Comparison of ENCODE assay signal across 12 cellular contexts in the genomic region with DNA sequence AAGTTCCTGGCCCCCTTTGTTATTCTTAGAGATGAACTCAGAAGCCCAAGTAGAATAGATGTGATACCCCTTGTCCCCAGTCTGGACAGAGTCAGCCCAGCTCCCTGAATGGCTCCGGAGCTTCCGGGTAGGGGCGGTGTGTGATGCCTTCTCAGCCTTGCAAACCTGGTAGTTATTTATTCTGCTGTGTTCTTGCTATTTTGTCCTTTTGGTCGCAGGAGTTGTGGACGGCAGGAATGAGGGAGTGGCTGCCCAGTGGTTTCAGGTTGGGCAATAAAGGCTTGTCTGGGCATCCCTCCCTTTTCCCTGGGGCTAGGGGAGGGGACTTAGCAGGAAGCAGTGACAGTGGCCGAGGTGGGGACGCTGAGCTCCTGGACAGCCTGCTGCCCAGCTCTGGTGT. TPM values are rescaled to one million over a fixed set of nuclear protein-coding genes. Genes with fewer than 3 reads are reported as not detected.
DNase-seq lines count a peak whose midpoint lies in the region; ATAC-seq, FAIRE-seq and TF ChIP-seq lines count a peak whose summit lies in the region.
"Had no signal": no experiment of that assay in that cellular context is flagged by ENCODE, and none has a peak within 500 bp of the region (broad histone marks: within the 10 kb centered on the region; RNA-seq: fewer than 3 reads in every experiment).

No MANE protein-coding gene starts in this region.

- no peak overlapping the region for H3K4ac ChIP-seq in H1 (replicated peaks; ENCODE audit: insufficient read length, low read depth, low read length)

- no peak overlapping the region for H3K27ac ChIP-seq in H1 (ENCODE audit: low read depth, low read length)

- DNase-seq in BJ (ENCODE audit: low read depth): peak; percentile 42
- DNase-seq in HuH-7.5 (ENCODE audit: low spot score): peak; percentile 51
- no peak for DNase-seq in H1 (ENCODE audit: low read depth in 1 of 2, low spot score in 2 of 2)
- DNase-seq in naive thymus-derived CD8-positive, alpha-beta T cell: peak in 1 of 10 donors; percentile 37
- DNase-seq in NCI-H2081 (lab: John Stamatoyannopoulos, UW): no peak
- no peak for DNase-seq in activated CD4-positive, alpha-beta memory T cell treated with anti-CD3 and anti-CD28 coated beads for 36 hours
- DNase-seq: kidney glomerular epithelial cell, NCI-H226, T-helper 9 cell had no signal

- POLR2A ChIA-PET in BJ (lab: Charles Lee) (no interaction called here), H1 (lab: Charles Lee; ENCODE audit: partially characterized antibody) (interaction anchor here (1.1 to 2.2 kb wide), 5 partner anchors 8 to 451 kb away, joined by 3 to 9 read pairs (median 3); partner anchors contain the start of gene MECR)
- POLR2A ChIA-PET in naive thymus-derived CD8-positive, alpha-beta T cell (lab: Charles Lee): no interaction called here
- POLR2A ChIA-PET in activated CD4-positive, alpha-beta memory T cell treated with anti-CD3 and anti-CD28 coated beads for 36 hours (lab: Charles Lee): no interaction called here

- H3K14ac ChIP-seq in H1 (ENCODE audit: insufficient read length): no peak overlapping the region

- H3K4me1 Mint-ChIP-seq in naive thymus-derived CD8-positive, alpha-beta T cell: peaks cover 10 to 20% (median 18%) of the 10 kb centered on the region in 4 donors
- H3K4me1 Mint-ChIP-seq in activated CD4-positive, alpha-beta memory T cell treated with anti-CD3 and anti-CD28 coated beads for 36 hours (ENCODE audit: low read depth): peaks cover 14% of the 10 kb centered on the region

- H3K18ac ChIP-seq in H1 (ENCODE audit: extremely low read depth, low read length): 0 out of 2 replicates have a peak overlapping the region, but pooled peaks have one; percentile 62

- H2BK120ac ChIP-seq in H1 (replicated peaks; ENCODE audit: low read depth, low read length): no peak overlapping the region

- no peak overlapping the region for H3K56ac ChIP-seq in H1 (replicated peaks; ENCODE audit: insufficient read length, low read depth, low read length)

- no peak overlapping the region for H3K27ac Mint-ChIP-seq in naive thymus-derived CD8-positive, alpha-beta T cell
- no peak overlapping the region for H3K27ac Mint-ChIP-seq in activated CD4-positive, alpha-beta memory T cell treated with anti-CD3 and anti-CD28 coated beads for 36 hours
- H3K27ac Mint-ChIP-seq: stimulated activated naive CD8-positive, alpha-beta T cell treated with anti-CD3 and anti-CD28 coated beads, Interleukin-15, Interleukin-2, amounts not matched to agents 100 ng/mL and 50 ng/mL, for 24 hours had no signal

- intact Hi-C loops in activated CD4-positive, alpha-beta memory T cell treated with anti-CD3 and anti-CD28 coated beads for 36 hours (cut with micrococcal nuclease): loop anchor here (5.0 kb wide), 2 partner anchors 613 to 993 kb away; no protein-coding TSS in a partner anchor

- H3K9ac ChIP-seq in H1 (replicated peaks in 1 of 4; ENCODE audit: extremely low read depth in 1 of 4, low read depth in 3 of 4, low read length in 3 of 4): no peak overlapping the region

- H3K27me3 ChIP-seq in BJ (ENCODE audit: control insufficient read depth, insufficient read depth, low read length) (no peaks in the 10 kb centered on the region), H1 (replicated peaks in 1 of 4; ENCODE audit: control insufficient read depth in 3 of 4, extremely low read depth in 1 of 4, insufficient read depth in 3 of 4, low read length in 3 of 4) (peaks cover 13 to 34% (median 29%) of the 10 kb centered on the region in 4 experiments)

- H4K5ac ChIP-seq in H1 (ENCODE audit: insufficient read length, low read depth, low read length): no peak overlapping the region

- ATAC-seq in naive thymus-derived CD8-positive, alpha-beta T cell: no peak
- ATAC-seq in GM21515 (IDR thresholded peaks at IDR 0.05; ENCODE audit: unreplicated experiment) (no peak), HG02870 (IDR thresholded peaks at IDR 0.05; ENCODE audit: unreplicated experiment) (no peak)

- H3K23ac ChIP-seq in H1 (ENCODE audit: insufficient read length): no peak overlapping the region

- H2BK5ac ChIP-seq in H1 (ENCODE audit: low read depth, low read length): peak overlapping the region; percentile 36; the same call in 1 of the 2 replicates

- TF ChIP-seq POLR2A in H1 (IDR thresholded peaks at IDR 0.05; ENCODE audit: control extremely low read depth in 1 of 2, low read depth in 2 of 2, low read length in 2 of 2): no peak

- no peaks in the 10 kb centered on the region for H3K9me3 Mint-ChIP-seq in naive thymus-derived CD8-positive, alpha-beta T cell
- no peaks in the 10 kb centered on the region for H3K9me3 Mint-ChIP-seq in activated CD4-positive, alpha-beta memory T cell treated with anti-CD3 and anti-CD28 coated beads for 36 hours
- H3K9me3 Mint-ChIP-seq: stimulated activated naive CD8-positive, alpha-beta T cell treated with anti-CD3 and anti-CD28 coated beads, Interleukin-15, Interleukin-2, amounts not matched to agents 100 ng/mL and 50 ng/mL, for 24 hours had no signal

- H4K8ac ChIP-seq in H1 (ENCODE audit: extremely low read depth, insufficient read depth, low read length): no peak overlapping the region

- H2AK5ac ChIP-seq in H1 (ENCODE audit: low read depth, low read length): no peak overlapping the region

- no peak for FAIRE-seq in H1 (lab: Jason Lieb, UNC)

- CTCF ChIA-PET in BJ (lab: Yijun Ruan, JAX): interaction anchor here (0.6 to 2.5 kb wide), 11 partner anchors 19 to 1469 kb away, joined by 3 to 11 read pairs (median 3); no protein-coding TSS in a partner anchor
- CTCF ChIA-PET in H1 (lab: Charles Lee; ENCODE audit: partially characterized antibody): interaction anchor here (0.8 to 12.3 kb wide), 32 partner anchors 8 to 682 kb away, joined by 3 to 113 read pairs (median 6); partner anchors contain the start of gene MECR
- CTCF ChIA-PET in activated CD4-positive, alpha-beta memory T cell treated with anti-CD3 and anti-CD28 coated beads for 36 hours (lab: Charles Lee): interaction anchor here (0.6 to 1.4 kb wide), 4 partner anchors 8 to 1141 kb away, joined by 3 to 5 read pairs (median 3); partner anchors contain the start of gene MECR

- H3K23me2 ChIP-seq in H1 (ENCODE audit: low read depth, low read length): peaks cover 21% of the 10 kb centered on the region

- H3K36me3 Mint-ChIP-seq in naive thymus-derived CD8-positive, alpha-beta T cell: peaks cover 0 to 7% (median 0%) of the 10 kb centered on the region in 3 donors
- peaks cover 4% of the 10 kb centered on the region for H3K36me3 Mint-ChIP-seq in activated CD4-positive, alpha-beta memory T cell treated with anti-CD3 and anti-CD28 coated beads for 36 hours

- peak overlapping the region; percentile 75; the same call in 1 of the 2 replicates for H2BK20ac ChIP-seq in H1 (ENCODE audit: low read length)

- H4K91ac ChIP-seq in H1 (replicated peaks; ENCODE audit: insufficient read length, low read length): no peak overlapping the region

- no peak overlapping the region for H2AFZ ChIP-seq in H1 (ENCODE audit: low read length)

- H3K4me3 Mint-ChIP-seq in naive thymus-derived CD8-positive, alpha-beta T cell: peak overlapping the region in 9 of 10 donors; percentile 77 to 86 (median 80)
- no peak overlapping the region for H3K4me3 Mint-ChIP-seq in activated CD4-positive, alpha-beta memory T cell treated with anti-CD3 and anti-CD28 coated beads for 36 hours

- TF ChIP-seq CTCF in BJ (IDR thresholded peaks at IDR 0.05; ENCODE audit: insufficient read depth, low read depth, low read length) (no peak), H1 (IDR thresholded peaks at IDR 0.05; ENCODE audit: control extremely low read depth in 1 of 3, insufficient read depth in 1 of 3, low read depth in 1 of 3, low read length in 3 of 3) (no peak)

- no peak for TF ChIP-seq RAD21 in H1 (IDR thresholded peaks at IDR 0.05 in 1 of 2, conservative IDR thresholded peaks at IDR 0.05 in 1 of 2; ENCODE audit: low read depth in 2 of 2, low read length in 2 of 2)

- H3K4me3 ChIP-seq in BJ (ENCODE audit: low read depth, low read length) (no peak overlapping the region), H1 (ENCODE audit: extremely low read depth in 1 of 4, insufficient read depth in 2 of 4, low read depth in 3 of 4, low read length in 4 of 4) (no peak overlapping the region)

- H3K79me2 ChIP-seq in H1 (ENCODE audit: control insufficient read depth in 1 of 2, insufficient read depth in 2 of 2, low read length in 2 of 2): no peaks in the 10 kb centered on the region; a peak in 1 of 4 replicates

- no peak for TF ChIP-seq EP300 in H1 (IDR thresholded peaks at IDR 0.05; ENCODE audit: borderline replicate concordance in 1 of 2, low read depth in 2 of 2, low read length in 2 of 2)

- H2BK12ac ChIP-seq in H1 (ENCODE audit: low read depth, low read length): peak overlapping the region; percentile 53; the same call in 1 of the 2 replicates

- peak overlapping the region; percentile 95 to 100; a peak in 1 of 4 replicates for H3K4me2 ChIP-seq in H1 (ENCODE audit: insufficient read depth in 1 of 2, low read depth in 2 of 2, low read length in 2 of 2)

- peaks cover 10 to 36% (median 24%) of the 10 kb centered on the region in 4 experiments for H3K4me1 ChIP-seq in H1 (replicated peaks in 1 of 4; ENCODE audit: control insufficient read depth in 3 of 4, insufficient read depth in 4 of 4, low read length in 3 of 4)

- WGBS in H1 (ENCODE audit: extremely low coverage in 1 of 2, insufficient coverage in 1 of 2, insufficient read length in 1 of 2, insufficient replicate concordance in 2 of 2, low coverage in 1 of 2, low lambda C conversion rate in 2 of 2, missing lambda C conversion rate in 1 of 2), 2 experiments: 74% methylated on average over 7 of the region's 7 CpGs; no CpG with 5 or more reads in 1 of the 2 experiments

- no peaks in the 10 kb centered on the region for H3K36me3 ChIP-seq in BJ (ENCODE audit: control insufficient read depth, insufficient read depth, low read length)
- no peaks in the 10 kb centered on the region; a peak in 1 of 8 replicates for H3K36me3 ChIP-seq in H1 (ENCODE audit: control insufficient read depth in 2 of 4, insufficient read depth in 4 of 4, low read length in 3 of 4)

- peaks cover 34 to 60% (median 43%) of the 10 kb centered on the region in 5 donors for H3K27me3 Mint-ChIP-seq in naive thymus-derived CD8-positive, alpha-beta T cell
- H3K27me3 Mint-ChIP-seq in activated CD4-positive, alpha-beta memory T cell treated with anti-CD3 and anti-CD28 coated beads for 36 hours: peaks cover 50% of the 10 kb centered on the region

- H2BK15ac ChIP-seq in H1 (ENCODE audit: low read length): peak overlapping the region; percentile 93; the same call in 1 of the 2 replicates

- peaks cover 0 to 8% of the 10 kb centered on the region in 2 experiments for H4K20me1 ChIP-seq in H1 (replicated peaks in 1 of 2; ENCODE audit: control insufficient read depth in 1 of 2, insufficient read depth in 2 of 2, low read length in 2 of 2)

- no peaks in the 10 kb centered on the region for H3K9me3 ChIP-seq in H1 (ENCODE audit: insufficient read depth in 2 of 2, low read depth in 1 of 2, low read length in 1 of 2)

- peaks cover 4% of the 10 kb centered on the region; the same call in 1 of the 2 replicates for H3K79me1 ChIP-seq in H1 (ENCODE audit: low read depth, low read length)

RNA-seq across cellular contexts. Expression of gene PTPRU, which starts 2.8 kb away (rescaled TPM):
- polyA plus RNA-seq in BJ (2011; rRNA removed) (12.8 and 19.8 TPM in 2 replicates), H1 (2011; rRNA removed) (33.8 and 57.0 TPM in 2 replicates)
- 20.9 and 26.4 TPM in 2 replicates for polyA minus RNA-seq in BJ (2011; rRNA and poly(A)+ RNA removed)
- total RNA-seq in H1 (2021; fragmentation: NEBNext Ultra II Directional; extraction: Animal tissue kit (Norgen Biotek cat#: 25700)): 41.8 and 55.3 TPM in 2 replicates
- polyA plus RNA-seq in H1 (2011; cell fraction: cytosol; rRNA removed): 41.3 TPM
- 84.9 TPM for polyA plus RNA-seq in H1 (2011; cell fraction: nucleus; rRNA removed)
- 23.1 to 40.3 TPM (median 37.9 TPM) in 4 replicates for polyA plus RNA-seq in H1 (2012, experiment 1 of 2)
- 38.4 TPM for polyA plus RNA-seq in H1 (2012, experiment 2 of 2)
- 29.7 TPM for polyA plus RNA-seq in H1 (2013, experiment 1 of 2)
- 33.1 TPM for polyA plus RNA-seq in H1 (2013, experiment 2 of 2)
- polyA minus RNA-seq in H1 (2011; rRNA and poly(A)+ RNA removed): 39.2 and 41.2 TPM in 2 replicates
- 79.9 TPM for polyA minus RNA-seq in H1 (2011; cell fraction: cytosol; rRNA and poly(A)+ RNA removed)
- polyA minus RNA-seq in H1 (2011; cell fraction: nucleus; rRNA and poly(A)+ RNA removed): 57.9 TPM
- not detected for total RNA-seq in naive thymus-derived CD8-positive, alpha-beta T cell
- polyA plus RNA-seq in naive thymus-derived CD8-positive, alpha-beta T cell: under 1 TPM in 1 of 3 donors, not detected in 2; 0.54 TPM
- total RNA-seq in activated CD4-positive, alpha-beta memory T cell treated with anti-CD3 and anti-CD28 coated beads for 36 hours: under 1 TPM; 0.17 to 0.85 TPM

RNA-seq across cellular contexts. Expression of gene MECR, which starts 8.4 kb away (rescaled TPM):
- 20.9 and 35.6 TPM in 2 replicates for polyA plus RNA-seq in BJ (2011; rRNA removed)
- polyA minus RNA-seq in BJ (2011; rRNA and poly(A)+ RNA removed): 21.7 and 27.8 TPM in 2 replicates
- total RNA-seq in H1 (2021; fragmentation: NEBNext Ultra II Directional; extraction: Animal tissue kit (Norgen Biotek cat#: 25700)): 24.4 and 26.5 TPM in 2 replicates
- polyA plus RNA-seq in H1 (2011; rRNA removed): 24.2 and 28.2 TPM in 2 replicates
- 31.6 TPM for polyA plus RNA-seq in H1 (2011; cell fraction: cytosol; rRNA removed)
- 39.5 TPM for polyA plus RNA-seq in H1 (2011; cell fraction: nucleus; rRNA removed)
- polyA plus RNA-seq in H1 (2012, experiment 1 of 2): 18.0 to 37.4 TPM (median 33.6 TPM) in 4 replicates
- 33.1 TPM for polyA plus RNA-seq in H1 (2012, experiment 2 of 2)
- polyA plus RNA-seq in H1 (2013, experiment 1 of 2): 25.0 TPM
- polyA plus RNA-seq in H1 (2013, experiment 2 of 2): 25.4 TPM
- polyA minus RNA-seq in H1 (2011; rRNA and poly(A)+ RNA removed): 23.2 and 34.1 TPM in 2 replicates
- 14.5 TPM for polyA minus RNA-seq in H1 (2011; cell fraction: cytosol; rRNA and poly(A)+ RNA removed)
- polyA minus RNA-seq in H1 (2011; cell fraction: nucleus; rRNA and poly(A)+ RNA removed): 27.7 TPM
- 10 to 100 TPM; 23.3 to 25.8 TPM for total RNA-seq in naive thymus-derived CD8-positive, alpha-beta T cell
- polyA plus RNA-seq in naive thymus-derived CD8-positive, alpha-beta T cell: 10 to 100 TPM; 17.9 to 24.1 (median 20.4) TPM
- total RNA-seq in activated CD4-positive, alpha-beta memory T cell treated with anti-CD3 and anti-CD28 coated beads for 36 hours: 10 to 100 TPM; 34.7 to 37.2 TPM

RNA-seq across cellular contexts. Expression of gene SRSF4, which starts 57.4 kb away (rescaled TPM):
- 19.6 and 30.7 TPM in 2 replicates for polyA plus RNA-seq in BJ (2011; rRNA removed)
- 20.5 and 22.7 TPM in 2 replicates for polyA minus RNA-seq in BJ (2011; rRNA and poly(A)+ RNA removed)
- total RNA-seq in H1 (2021; fragmentation: NEBNext Ultra II Directional; extraction: Animal tissue kit (Norgen Biotek cat#: 25700)): 83.5 and 86.5 TPM in 2 replicates
- polyA plus RNA-seq in H1 (2011; rRNA removed): 32.0 and 34.9 TPM in 2 replicates
- polyA plus RNA-seq in H1 (2011; cell fraction: cytosol; rRNA removed): 69.0 TPM
- polyA plus RNA-seq in H1 (2011; cell fraction: nucleus; rRNA removed): 35.6 TPM
- 78.5 to 101 TPM (median 84.8 TPM) in 4 replicates for polyA plus RNA-seq in H1 (2012, experiment 1 of 2)
- 36.3 TPM for polyA plus RNA-seq in H1 (2012, experiment 2 of 2)
- 81.6 TPM for polyA plus RNA-seq in H1 (2013, experiment 1 of 2)
- 79.9 TPM for polyA plus RNA-seq in H1 (2013, experiment 2 of 2)
- 23.4 and 28.6 TPM in 2 replicates for polyA minus RNA-seq in H1 (2011; rRNA and poly(A)+ RNA removed)
- 26.5 TPM for polyA minus RNA-seq in H1 (2011; cell fraction: cytosol; rRNA and poly(A)+ RNA removed)
- 32.2 TPM for polyA minus RNA-seq in H1 (2011; cell fraction: nucleus; rRNA and poly(A)+ RNA removed)
- 10 to 100 TPM; 83.3 to 85.8 TPM for total RNA-seq in naive thymus-derived CD8-positive, alpha-beta T cell
- 100 to 1,000 TPM in 1 of 3 donors, 10 to 100 TPM in 2; 73.2 to 104 (median 81.5) TPM for polyA plus RNA-seq in naive thymus-derived CD8-positive, alpha-beta T cell
- total RNA-seq in activated CD4-positive, alpha-beta memory T cell treated with anti-CD3 and anti-CD28 coated beads for 36 hours: 100 to 1,000 TPM; 133 to 136 TPM

Comparison
In these comparisons a context has a peak if more than half of its experiments do, and no peak if none do; other contexts are left out.
1. DNase-seq: peak in BJ (single experiment) and HuH-7.5 (single experiment); none in H1 (0 of 2), NCI-H2081 (0 of 2) and activated CD4-positive, alpha-beta memory T cell treated with anti-CD3 and anti-CD28 coated beads for 36 hours (single experiment).
2. RNA of gene PTPRU, which starts 2.8 kb away (total RNA-seq): 41.8 to 55.3 TPM in H1; 0.17 to 0.85 TPM in activated CD4-positive, alpha-beta memory T cell treated with anti-CD3 and anti-CD28 coated beads for 36 hours and not detected in naive thymus-derived CD8-positive, alpha-beta T cell; every median in the first group is over 10 times any median in the second.